ENCODE assay signal across 8 cellular contexts in the genomic region with DNA sequence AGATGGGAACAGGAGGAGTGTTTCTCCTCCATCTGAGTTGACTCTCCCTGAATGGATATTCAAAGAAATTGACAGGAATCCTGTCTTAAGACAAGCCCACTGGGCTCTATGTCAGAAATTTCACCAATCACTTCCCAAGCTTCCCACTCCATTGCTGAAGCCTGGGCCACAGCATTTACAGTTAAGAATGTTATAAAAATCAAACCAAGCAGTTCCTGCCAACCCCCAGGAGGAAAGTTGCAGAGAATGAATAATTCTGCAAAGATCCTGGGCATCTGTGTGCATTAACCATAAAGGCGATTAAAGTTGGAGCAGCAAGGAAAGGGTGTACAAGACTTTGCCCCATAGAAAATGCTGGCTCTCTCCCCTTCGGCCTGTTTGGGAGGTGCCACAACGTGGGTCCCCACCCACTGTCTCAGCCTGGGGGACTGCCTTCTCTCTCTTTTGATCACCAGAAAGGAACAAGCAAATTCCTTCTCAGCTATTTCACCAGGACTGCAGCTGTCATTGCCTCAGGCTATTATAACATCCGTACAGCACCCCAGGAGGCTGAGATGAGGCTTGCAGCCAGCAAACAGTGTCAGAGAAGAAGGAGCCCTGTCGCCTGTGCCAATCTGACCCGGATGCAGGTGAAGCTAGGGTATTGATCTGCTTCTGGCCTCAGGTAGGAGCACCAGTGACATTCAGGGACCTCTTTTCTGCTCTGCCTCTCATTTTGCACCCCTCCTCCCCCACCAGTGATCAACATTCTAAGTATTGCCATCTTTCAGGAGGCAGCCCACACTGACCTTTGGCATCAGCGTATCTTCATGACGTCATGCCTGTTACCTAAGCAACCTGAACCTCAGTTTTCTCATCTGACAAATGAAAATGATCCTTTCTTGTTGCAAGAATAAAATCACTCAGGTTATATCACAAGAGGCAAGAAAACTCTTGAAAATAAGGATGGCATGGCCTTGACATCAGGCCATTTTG.
DNase-seq lines count a peak whose midpoint lies in the region; ATAC-seq and TF ChIP-seq lines count a peak whose summit lies in the region.

No MANE protein-coding gene starts in this region.

- H3K27ac Mint-ChIP-seq in osteocyte (ENCODE audit: unreplicated experiment), result peak overlapping the region; percentile 80
- no peak overlapping the region for H3K27ac Mint-ChIP-seq in activated CD8-positive, alpha-beta T cell treated with anti-CD3 and anti-CD28 coated beads for 36 hours

- intact Hi-C loops in activated CD8-positive, alpha-beta T cell treated with anti-CD3 and anti-CD28 coated beads for 36 hours (cut with micrococcal nuclease), result no loop called here
- intact Hi-C loops in stomach (cut with DNase I; ENCODE audit: low total_unique reads), result no loop called here

- H3K9me3 Mint-ChIP-seq in osteocyte (ENCODE audit: unreplicated experiment), result peaks cover 2% of the 10 kb centered on the region
- H3K9me3 Mint-ChIP-seq in activated CD8-positive, alpha-beta T cell treated with anti-CD3 and anti-CD28 coated beads for 36 hours, result peaks cover 3% of the 10 kb centered on the region

- H3K4me1 ChIP-seq in stomach, result peaks cover 0 to 12% (median 0%) of the 10 kb centered on the region in 4 donors

- TF ChIP-seq EP300 in stomach (IDR thresholded peaks at IDR 0.05), result no peak

- peak; percentile 33 for TF ChIP-seq CTCF in osteocyte (IDR thresholded peaks at IDR 0.05)
- TF ChIP-seq CTCF in activated CD8-positive, alpha-beta T cell treated with anti-CD3 and anti-CD28 coated beads for 36 hours (IDR thresholded peaks at IDR 0.05), result no peak
- TF ChIP-seq CTCF in stomach (IDR thresholded peaks at IDR 0.05), result no peak

- TF ChIP-seq POLR2A in stomach (IDR thresholded peaks at IDR 0.05), result no peak

- CTCF ChIA-PET in activated CD8-positive, alpha-beta T cell treated with anti-CD3 and anti-CD28 coated beads for 36 hours (lab: Charles Lee), result no interaction called here

- H3K36me3 Mint-ChIP-seq in osteocyte (ENCODE audit: unreplicated experiment), result no peaks in the 10 kb centered on the region
- no peaks in the 10 kb centered on the region for H3K36me3 Mint-ChIP-seq in activated CD8-positive, alpha-beta T cell treated with anti-CD3 and anti-CD28 coated beads for 36 hours (ENCODE audit: low read depth)

- in situ Hi-C loops in G401 (cut with HindIII; ENCODE audit: low sequenced_read_pairs), result no loop called here

- WGBS in stomach, 5 donors, result 27 to 49% (median 39%) methylated on average over 8 of the region's 8 CpGs

- DNase-seq in G401 (ENCODE audit: low spot score), result peak; percentile 12
- DNase-seq in NCI-H2196 (lab: John Stamatoyannopoulos, UW; ENCODE audit: unreplicated experiment), result peak; percentile 74
- peak; percentile 89 for DNase-seq in dedifferentiated amniotic fluid mesenchymal stem cell (ENCODE audit: extremely low spot score)
- DNase-seq in osteocyte (ENCODE audit: extremely low spot score, unreplicated experiment), result peak; percentile 89
- no peak for DNase-seq in activated CD8-positive, alpha-beta T cell treated with anti-CD3 and anti-CD28 coated beads for 36 hours
- no peak for DNase-seq in stomach
- DNase-seq in activated CD4-positive, alpha-beta T cell treated with anti-CD3 and anti-CD28 coated beads, Interleukin-2, amount 50 U/mL, for 48 hours, result no peak
- DNase-seq in UCSD-AML1 (lab: John Stamatoyannopoulos, UW; ENCODE audit: unreplicated experiment), result no peak

- H3K27me3 ChIP-seq in stomach, result no peaks in the 10 kb centered on the region

- no peak for ATAC-seq in activated CD8-positive, alpha-beta T cell treated with anti-CD3 and anti-CD28 coated beads for 36 hours

- POLR2A ChIA-PET in activated CD8-positive, alpha-beta T cell treated with anti-CD3 and anti-CD28 coated beads for 36 hours (lab: Charles Lee), result no interaction called here

- no peaks in the 10 kb centered on the region for H3K9me3 ChIP-seq in stomach

- no peaks in the 10 kb centered on the region for H3K27me3 Mint-ChIP-seq in osteocyte (ENCODE audit: unreplicated experiment)
- H3K27me3 Mint-ChIP-seq in activated CD8-positive, alpha-beta T cell treated with anti-CD3 and anti-CD28 coated beads for 36 hours, result peaks cover 5% of the 10 kb centered on the region

- H3K27ac ChIP-seq in stomach, result no peak overlapping the region

- no peaks in the 10 kb centered on the region for H3K36me3 ChIP-seq in stomach

- H3K4me1 Mint-ChIP-seq in osteocyte (ENCODE audit: unreplicated experiment), result peaks cover 44% of the 10 kb centered on the region
- H3K4me1 Mint-ChIP-seq in activated CD8-positive, alpha-beta T cell treated with anti-CD3 and anti-CD28 coated beads for 36 hours (ENCODE audit: low read depth), result no peaks in the 10 kb centered on the region

- peak overlapping the region; percentile 31 for H3K4me3 Mint-ChIP-seq in osteocyte (ENCODE audit: unreplicated experiment)
- no peak overlapping the region for H3K4me3 Mint-ChIP-seq in activated CD8-positive, alpha-beta T cell treated with anti-CD3 and anti-CD28 coated beads for 36 hours

- no peak overlapping the region for H3K4me3 ChIP-seq in stomach

Comparison
In these comparisons a context has a peak if more than half of its experiments do, and no peak if none do; other contexts are left out.
1. DNase-seq: peak in G401 (single experiment), NCI-H2196 (single experiment), dedifferentiated amniotic fluid mesenchymal stem cell (single experiment) and osteocyte (single experiment); none in activated CD8-positive, alpha-beta T cell treated with anti-CD3 and anti-CD28 coated beads for 36 hours (single experiment), stomach (single experiment), activated CD4-positive, alpha-beta T cell treated with anti-CD3 and anti-CD28 coated beads, Interleukin-2, amount 50 U/mL, for 48 hours (0 of 2) and UCSD-AML1 (single experiment).